11 cellular contexts compared by ENCODE assay signal in the genomic region with DNA sequence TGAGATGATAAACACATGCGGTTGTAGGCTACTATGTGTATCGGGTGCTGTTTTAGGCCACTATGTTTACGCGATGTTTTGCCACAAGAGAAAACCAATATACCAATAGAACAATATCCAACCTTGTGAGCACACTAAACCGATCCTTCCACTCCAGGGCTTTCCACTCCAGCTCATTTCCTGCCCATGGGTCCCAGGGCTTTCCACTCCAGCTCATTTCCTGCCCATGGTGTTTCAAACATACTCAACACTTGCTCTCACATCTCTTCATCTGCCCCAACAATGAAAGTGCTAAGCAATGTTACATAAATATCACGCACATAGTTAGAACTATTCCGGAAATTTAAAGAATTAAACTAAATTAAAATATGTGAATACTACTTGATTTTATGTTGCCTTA.
"Had no signal": no experiment of that assay in that cellular context is flagged by ENCODE, and none has a peak within 500 bp of the region (broad histone marks: within the 10 kb centered on the region; RNA-seq: fewer than 3 reads in every experiment).

No MANE protein-coding gene starts in this region.

- H3K4me1 ChIP-seq: colonic mucosa had no signal

- H3K36me3 ChIP-seq: colonic mucosa, sigmoid colon, thyroid gland had no signal

- H3K27ac ChIP-seq: colonic mucosa, hepatocyte, thyroid gland had no signal

- H3K79me2 ChIP-seq: hepatocyte had no signal

- H3K4me3 ChIP-seq: colonic mucosa, hepatocyte, sigmoid colon, thyroid gland had no signal

- DNase-seq: activated gamma-delta T cell treated with Interleukin-2 at 50 U/mL for 16 hours; activated naive CD8-positive, alpha-beta T cell treated with anti-CD3 and anti-CD28 coated beads for 36 hours; amygdala; caudate nucleus; posterior cingulate gyrus; stimulated activated CD8-positive, alpha-beta memory T cell treated with anti-CD3 and anti-CD28 coated beads, Interleukin-4, amount 100 ng/mL, for 48 hours; stimulated activated naive CD4-positive, alpha-beta T cell had no signal

- H2AFZ ChIP-seq: hepatocyte had no signal

- H3K9me3 ChIP-seq: colonic mucosa, sigmoid colon, thyroid gland had no signal

- H3K27me3 ChIP-seq: colonic mucosa, hepatocyte, sigmoid colon, thyroid gland had no signal

- H3K4me2 ChIP-seq: hepatocyte had no signal
